ENCODE assay signal across 8 cellular contexts in genomic region chr2:10493636-10494281, GRCh38.
A peak's percentile ranks its signal among the peaks of the same experiment; 100 is the strongest.
DNase-seq lines count a peak whose midpoint lies in the region; FAIRE-seq and TF ChIP-seq lines count a peak whose summit lies in the region.

No MANE protein-coding gene starts in this region.

- no peak overlapping the region for H3K4me3 ChIP-seq in GM06990 (replicated peaks; ENCODE audit: low read depth, low read length)

- no peak for TF ChIP-seq POLR2A in H54 (IDR thresholded peaks at IDR 0.05; ENCODE audit: low read depth, low read length)

- H3K36me3 ChIP-seq in GM06990 (ENCODE audit: control insufficient read depth, insufficient read depth, low read length): no peaks in the 10 kb centered on the region

- peak; percentile 93 for FAIRE-seq in H54 (lab: Jason Lieb, UNC)

- no peak for TF ChIP-seq CTCF in GM06990 (IDR thresholded peaks at IDR 0.05; ENCODE audit: insufficient read depth, low read length, poor library complexity, severe bottlenecking)

- peak; percentile 61 for DNase-seq in GM06990 (ENCODE audit: extremely low read depth, insufficient read length)
- peak; percentile 93 for DNase-seq in H54 (ENCODE audit: insufficient read length, low spot score)
- peak; percentile 59 for DNase-seq in NCI-H345 (lab: John Stamatoyannopoulos, UW)
- DNase-seq in activated T-cell treated with anti-CD3 and anti-CD28 coated beads for 1 hour (ENCODE audit: low read depth): peak; percentile 59
- peak; percentile 95 for DNase-seq in glomerular visceral epithelial cell (ENCODE audit: extremely low spot score)
- DNase-seq in stimulated activated CD8-positive, alpha-beta memory T cell treated with anti-CD3 and anti-CD28 coated beads, Interleukin-15, amount 100 ng/mL, for 24 hours (ENCODE audit: low read depth): peak; percentile 39
- DNase-seq in NCI-H1436 (lab: John Stamatoyannopoulos, UW): no peak
- DNase-seq in putamen (ENCODE audit: low spot score): no peak

- H3K27me3 ChIP-seq in GM06990 (replicated peaks; ENCODE audit: control insufficient read depth, insufficient read depth, low read length): no peaks in the 10 kb centered on the region; the same call in 1 of the 2 replicates

Comparison
In these comparisons a context has a peak if more than half of its experiments do, and no peak if none do; other contexts are left out.
1. DNase-seq: peak in GM06990 (single experiment), H54 (single experiment), NCI-H345 (single experiment), activated T-cell treated with anti-CD3 and anti-CD28 coated beads for 1 hour (single experiment), glomerular visceral epithelial cell (single experiment) and stimulated activated CD8-positive, alpha-beta memory T cell treated with anti-CD3 and anti-CD28 coated beads, Interleukin-15, amount 100 ng/mL, for 24 hours (single experiment); none in NCI-H1436 (single experiment) and putamen (single experiment).